ENCODE assay signal across 8 cellular contexts in the genomic region with DNA sequence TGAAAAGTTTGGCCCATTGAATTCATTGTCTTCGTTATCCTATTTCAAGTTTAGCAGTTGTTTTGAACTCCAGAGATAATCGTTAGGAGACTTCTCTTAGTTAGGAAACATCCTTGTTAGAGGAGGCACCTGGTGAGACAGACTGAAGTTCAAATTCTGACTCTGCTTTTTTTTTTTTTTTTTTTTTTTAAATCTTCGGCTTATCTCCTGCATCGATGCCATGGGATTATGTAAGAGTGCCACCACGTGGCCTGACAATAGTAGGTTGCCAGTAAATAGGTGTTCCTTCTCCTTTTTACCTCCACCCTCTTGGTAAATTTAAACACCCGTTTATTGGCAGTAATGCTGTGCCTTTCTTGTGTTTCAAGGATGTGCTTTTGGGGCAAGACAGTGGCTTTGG.
DNase-seq lines count a peak whose midpoint lies in the region; TF ChIP-seq lines count a peak whose summit lies in the region.

No MANE protein-coding gene starts in this region.

- peak; percentile 30 for TF ChIP-seq CTCF in GM13976 (IDR thresholded peaks at IDR 0.05; ENCODE audit: borderline replicate concordance, control extremely low read depth, extremely low read depth, insufficient read depth, missing control alignments)

- DNase-seq in ACHN: peak; percentile 54
- DNase-seq in GM13976 (ENCODE audit: low spot score): peak; percentile 51
- DNase-seq in NCI-H774 (lab: John Stamatoyannopoulos, UW): peak; percentile 13
- DNase-seq in dermis microvascular lymphatic vessel endothelial cell (ENCODE audit: low read depth in 2 of 2): peak; percentile 30 to 69
- DNase-seq in retina: peak; percentile 63
- no peak for DNase-seq in GM19240 (ENCODE audit: insufficient read length, low spot score)
- DNase-seq in dedifferentiated amniotic fluid mesenchymal stem cell (ENCODE audit: extremely low spot score): no peak
- DNase-seq in HPDE6-E6E7 (ENCODE audit: extremely low spot score): no peak

- in situ Hi-C loops in ACHN (cut with HindIII; ENCODE audit: low pct_ligation_motif_present, low pct_unique_long_range_greater_than_20kb, low sequenced_read_pairs): no loop called here
- in situ Hi-C loops in GM13976 (cut with MboI; ENCODE audit: low sequenced_read_pairs, unreplicated experiment): no loop called here

Comparison
In these comparisons a context has a peak if more than half of its experiments do, and no peak if none do; other contexts are left out.
1. DNase-seq: peak in ACHN (single experiment), GM13976 (single experiment), NCI-H774 (single experiment), dermis microvascular lymphatic vessel endothelial cell (2 of 2) and retina (single experiment); none in GM19240 (single experiment), dedifferentiated amniotic fluid mesenchymal stem cell (single experiment) and HPDE6-E6E7 (single experiment).